In genomic region chr7:87115772-87116171, GRCh38 we compare ENCODE assay signal across 6 cellular contexts. TPM values are rescaled to one million over a fixed set of nuclear protein-coding genes. Genes with fewer than 3 reads are reported as not detected.
A peak's percentile ranks its signal among the peaks of the same experiment; 100 is the strongest.
DNase-seq lines count a peak whose midpoint lies in the region; ATAC-seq, FAIRE-seq and TF ChIP-seq lines count a peak whose summit lies in the region.
"Not testable (repeated sequence)": the region's sequence is repeated elsewhere in the genome, so short reads cannot be mapped to it uniquely, and the experiment has no call there.
"Had no signal": no experiment of that assay in that cellular context is flagged by ENCODE, and none has a peak within 500 bp of the region (broad histone marks: within the 10 kb centered on the region; RNA-seq: fewer than 3 reads in every experiment).

No MANE protein-coding gene starts in this region.

- TF ChIP-seq EP300 in K562 (IDR thresholded peaks at IDR 0.05; ENCODE audit: low read length), result not testable (repeated sequence)

- H3K9ac ChIP-seq in K562 (ENCODE audit: insufficient read depth in 1 of 2, low read depth in 2 of 2, low read length in 2 of 2), result not testable (repeated sequence)

- H3K27me3 ChIP-seq in K562 (ENCODE audit: control insufficient read depth in 2 of 2, insufficient read depth in 2 of 2, low read length in 2 of 2), result not testable (repeated sequence)

- POLR2A ChIA-PET in K562 (lab: Yijun Ruan, JAX), result interaction anchor here (1.1 kb wide), 1 partner anchor 11 kb away, joined by 3 read pairs; no protein-coding TSS in a partner anchor

- not testable (repeated sequence) for H3K27me3 Mint-ChIP-seq in activated naive CD8-positive, alpha-beta T cell treated with anti-CD3 and anti-CD28 coated beads, Interleukin-2, amount 50 U/mL, for 24 hours

- BruUV-seq in K562 (replicated peaks; lab: Mats Ljungman, UMichigan), result not testable (repeated sequence)

- not testable (repeated sequence) for TF ChIP-seq RAD21 in K562 (CRISPR knock-in tag; conservative IDR thresholded peaks at IDR 0.05 in 1 of 2, IDR thresholded peaks at IDR 0.05 in 1 of 2)

- FAIRE-seq in K562 (lab: Jason Lieb, UNC), result not testable (repeated sequence)

- 7% methylated on average over 2 of the region's 2 CpGs for WGBS in K562 (ENCODE audit: insufficient coverage, low coverage, missing lambda C conversion rate)

- not testable (repeated sequence) for H3K36me3 ChIP-seq in K562 (ENCODE audit: control insufficient read depth, insufficient read depth, low read length)

- in situ Hi-C loops in K562 (cut with MboI), result not testable (repeated sequence)

- not testable (repeated sequence) for H3K27ac ChIP-seq in K562 (ENCODE audit: extremely low read depth, low read depth, low read length)

- H3K27ac Mint-ChIP-seq in activated naive CD8-positive, alpha-beta T cell treated with anti-CD3 and anti-CD28 coated beads, Interleukin-2, amount 50 U/mL, for 24 hours, result peak overlapping the region; percentile 14

- peak; percentile 4 for ATAC-seq in HG02610 (IDR thresholded peaks at IDR 0.05; ENCODE audit: unreplicated experiment)
- peak; percentile 25 for ATAC-seq in HG02885 (IDR thresholded peaks at IDR 0.05; ENCODE audit: poor library complexity, unreplicated experiment)
- ATAC-seq in activated naive CD8-positive, alpha-beta T cell treated with anti-CD3 and anti-CD28 coated beads, Interleukin-2, amount 50 U/mL, for 24 hours; K562: not testable (repeated sequence)

- intact Hi-C loops in K562 (cut with micrococcal nuclease), result not testable (repeated sequence)

- peaks cover 0 to 11% of the 10 kb centered on the region in 2 experiments; a peak in 3 of 5 replicates for H3K4me1 ChIP-seq in K562 (replicated peaks in 1 of 2; ENCODE audit: control insufficient read depth in 2 of 2, insufficient read depth in 2 of 2, low read length in 2 of 2)

- TF ChIP-seq POLR2A in K562 (conservative IDR thresholded peaks at IDR 0.05), result not testable (repeated sequence)

- not testable (repeated sequence) for DNase-seq in activated naive CD8-positive, alpha-beta T cell treated with anti-CD3 and anti-CD28 coated beads, Interleukin-2, amount 50 U/mL, for 24 hours; K562 (ENCODE audit: extremely low read depth in 1 of 4, low spot score in 3 of 4)

- not testable (repeated sequence) for H3K9me3 Mint-ChIP-seq in activated naive CD8-positive, alpha-beta T cell treated with anti-CD3 and anti-CD28 coated beads, Interleukin-2, amount 50 U/mL, for 24 hours

- H3K4me3 Mint-ChIP-seq in activated naive CD8-positive, alpha-beta T cell treated with anti-CD3 and anti-CD28 coated beads, Interleukin-2, amount 50 U/mL, for 24 hours, result not testable (repeated sequence)

- H3K9me3 ChIP-seq in K562 (replicated peaks; ENCODE audit: control insufficient read depth, insufficient read depth, low read depth, low read length), result peaks cover 11% of the 10 kb centered on the region

- not testable (repeated sequence) for H3K4me3 ChIP-seq in K562

- H2AFZ ChIP-seq in K562 (ENCODE audit: low read depth, low read length), result not testable (repeated sequence)

- not testable (repeated sequence) for H3K79me2 ChIP-seq in K562 (ENCODE audit: control insufficient read depth, insufficient read depth, low read length)

- H3K4me1 Mint-ChIP-seq in activated naive CD8-positive, alpha-beta T cell treated with anti-CD3 and anti-CD28 coated beads, Interleukin-2, amount 50 U/mL, for 24 hours, result not testable (repeated sequence)

- CTCF ChIA-PET in K562 (lab: Yijun Ruan, JAX; ENCODE audit: low intra/inter-chr PET ratio), result not testable (repeated sequence)

- not testable (repeated sequence) for TF ChIP-seq CTCF in K562 (IDR thresholded peaks at IDR 0.05 in 2 of 3, conservative IDR thresholded peaks at IDR 0.05 in 1 of 3; ENCODE audit: insufficient read depth in 2 of 3, low read depth in 1 of 3, low read length in 3 of 3)

- H3K4me2 ChIP-seq in K562 (ENCODE audit: insufficient read depth, low read length), result not testable (repeated sequence)

- not testable (repeated sequence) for H4K20me1 ChIP-seq in K562 (replicated peaks; ENCODE audit: control insufficient read depth, insufficient read depth, low read length)

- not testable (repeated sequence) for H3K36me3 Mint-ChIP-seq in activated naive CD8-positive, alpha-beta T cell treated with anti-CD3 and anti-CD28 coated beads, Interleukin-2, amount 50 U/mL, for 24 hours (ENCODE audit: low read depth)

- not testable (repeated sequence) for H3K9me1 ChIP-seq in K562 (ENCODE audit: control insufficient read depth, insufficient read depth, low read length)

TF ChIP-seq in K562, 482 proteins besides CTCF, POLR2A, EP300 and RAD21:
- TF ChIP-seq ZNF431 (CRISPR knock-in tag; IDR thresholded peaks at IDR 0.05) (peak; percentile 93), TRIM24 (IDR thresholded peaks at IDR 0.05) (0 out of 4 replicates have a peak, but pooled peaks of 1 of the 2 experiments have one; percentile 19)
TF ChIP-seq in K562: peak in this region for 2; not testable (repeated sequence) for 480.

RNA-seq across cellular contexts. Expression of gene DMTF1, which starts 36.5 kb away (rescaled TPM):
- total RNA-seq in K562 (2011; cell fraction: chromatin; rRNA removed; ENCODE audit: low replicate concordance), result 246 and 960 TPM in 2 replicates
- 112 and 178 TPM in 2 replicates for total RNA-seq in K562 (2011; cell fraction: nucleolus; rRNA removed)
- 283 and 397 TPM in 2 replicates for total RNA-seq in K562 (2011; cell fraction: nucleoplasm; rRNA removed)
- total RNA-seq in K562 (2014; rRNA removed) (56.4 and 56.7 TPM in 2 replicates), K562 (2014; rRNA removed; fragmentation: Illumina TruSeq; extraction: Trizol) (89.4 and 95.7 TPM in 2 replicates), K562 (2015; rRNA removed; fragmentation: Illumina TruSeq; extraction: Trizol) (72.5 and 90.5 TPM in 2 replicates), K562 (2021) (62.5 and 64.3 TPM in 2 replicates)
- polyA plus RNA-seq in K562 (2011; rRNA removed) (205 and 208 TPM in 2 replicates), K562 (2014; fragmentation: Illumina TruSeq; extraction: Trizol) (92.7 and 98.5 TPM in 2 replicates), K562 (2014; fragmentation: Nextera tagmentation; extraction: Ambion mirVana) (10 to 100 TPM; 25.7 to 52.4 TPM), K562 (2014; rRNA removed) (71.4 and 74.7 TPM in 2 replicates)
- 52.2 and 63.2 TPM in 2 replicates for polyA plus RNA-seq in K562 (2011; cell fraction: cytosol; rRNA removed)
- polyA plus RNA-seq in K562 (2011; cell fraction: nucleus; rRNA removed), result 617 and 696 TPM in 2 replicates
- polyA plus RNA-seq in K562 (2012), result 45.0 and 77.9 TPM in 2 replicates
- 313 and 334 TPM in 2 replicates for polyA minus RNA-seq in K562 (2011; rRNA and poly(A)+ RNA removed)
- 36.5 and 39.3 TPM in 2 replicates for polyA minus RNA-seq in K562 (2011; cell fraction: cytosol; rRNA and poly(A)+ RNA removed)
- polyA minus RNA-seq in K562 (2011; cell fraction: nucleus; rRNA and poly(A)+ RNA removed), result 358 and 510 TPM in 2 replicates

RNA-seq across cellular contexts. Expression of gene ELAPOR2, which starts 56.3 kb away (rescaled TPM):
- 92.6 and 147 TPM in 2 replicates for total RNA-seq in K562 (2011; cell fraction: chromatin; rRNA removed; ENCODE audit: low replicate concordance)
- 32.9 and 51.5 TPM in 2 replicates for total RNA-seq in K562 (2011; cell fraction: nucleolus; rRNA removed)
- 68.5 and 83.6 TPM in 2 replicates for total RNA-seq in K562 (2011; cell fraction: nucleoplasm; rRNA removed)
- total RNA-seq in K562 (2014; rRNA removed), result 23.4 and 24.7 TPM in 2 replicates
- total RNA-seq in K562 (2014; rRNA removed; fragmentation: Illumina TruSeq; extraction: Trizol), result 39.5 and 45.0 TPM in 2 replicates
- total RNA-seq in K562 (2015; rRNA removed; fragmentation: Illumina TruSeq; extraction: Trizol), result 39.3 and 42.9 TPM in 2 replicates
- total RNA-seq in K562 (2021), result 35.0 and 36.3 TPM in 2 replicates
- 35.4 and 72.0 TPM in 2 replicates for polyA plus RNA-seq in K562 (2011; rRNA removed)
- polyA plus RNA-seq in K562 (2011; cell fraction: cytosol; rRNA removed), result 15.4 and 19.1 TPM in 2 replicates
- polyA plus RNA-seq in K562 (2011; cell fraction: nucleus; rRNA removed), result 71.8 and 83.4 TPM in 2 replicates
- 43.5 and 62.0 TPM in 2 replicates for polyA plus RNA-seq in K562 (2012)
- polyA plus RNA-seq in K562 (2014; fragmentation: Illumina TruSeq; extraction: Trizol), result 32.7 and 33.3 TPM in 2 replicates
- 10 to 100 TPM in 1 of 2 experiments, 1 to 10 TPM in 1; 9.2 to 17.3 TPM for polyA plus RNA-seq in K562 (2014; fragmentation: Nextera tagmentation; extraction: Ambion mirVana)
- 25.8 and 37.6 TPM in 2 replicates for polyA plus RNA-seq in K562 (2014; rRNA removed)
- 98.4 and 156 TPM in 2 replicates for polyA minus RNA-seq in K562 (2011; rRNA and poly(A)+ RNA removed)
- 16.2 and 36.8 TPM in 2 replicates for polyA minus RNA-seq in K562 (2011; cell fraction: cytosol; rRNA and poly(A)+ RNA removed)
- 70.4 and 105 TPM in 2 replicates for polyA minus RNA-seq in K562 (2011; cell fraction: nucleus; rRNA and poly(A)+ RNA removed)
- total RNA-seq: A673 had no signal
- polyA plus RNA-seq: CD14-positive monocyte had no signal
